In genomic region chr13:108855737-108856387, GRCh38 we compare ENCODE assay signal across 12 cellular contexts.
A peak's percentile ranks its signal among the peaks of the same experiment; 100 is the strongest.
DNase-seq lines count a peak whose midpoint lies in the region; ATAC-seq and TF ChIP-seq lines count a peak whose summit lies in the region.
"Had no signal": no experiment of that assay in that cellular context is flagged by ENCODE, and none has a peak within 500 bp of the region (broad histone marks: within the 10 kb centered on the region; RNA-seq: fewer than 3 reads in every experiment).

No MANE protein-coding gene starts in this region.

- no peak overlapping the region for H3K4me3 ChIP-seq in dorsolateral prefrontal cortex
- H3K4me3 ChIP-seq: lower lobe of right lung had no signal

- H3K27me3 ChIP-seq in dorsolateral prefrontal cortex, result peaks cover 0 to 6% (median 0%) of the 10 kb centered on the region in 45 donors

- POLR2A ChIA-PET in HEK293T (lab: Yijun Ruan, JAX), result no interaction called here

- DNase-seq in dorsolateral prefrontal cortex, result no peak
- no peak for DNase-seq in NCI-H187 treated with DMSO at 0.1 percent for 48 hours (lab: John Stamatoyannopoulos, UW)
- DNase-seq in cerebellar nuclear complex (lab: John Stamatoyannopoulos, UW), result no peak
- no peak for DNase-seq in HEK293T (ENCODE audit: extremely low spot score)
- DNase-seq: caudate nucleus, lower lobe of right lung, NCI-H2029, retina had no signal

- no peak for TF ChIP-seq CTCF in dorsolateral prefrontal cortex (IDR thresholded peaks at IDR 0.05 in 54 of 56, conservative IDR thresholded peaks at IDR 0.05 in 2 of 56; ENCODE audit: low read depth in 1 of 56, partially characterized antibody in 56 of 56)

- H3K27ac ChIP-seq in dorsolateral prefrontal cortex, result no peak overlapping the region
- H3K27ac ChIP-seq: lower lobe of right lung had no signal

- ATAC-seq in GM18499 (IDR thresholded peaks at IDR 0.05; ENCODE audit: insufficient read depth, unreplicated experiment), result peak; percentile 87
- ATAC-seq in GM19468 (IDR thresholded peaks at IDR 0.05; ENCODE audit: extremely low read depth, unreplicated experiment), result peak; percentile 71
- ATAC-seq in HG02885 (IDR thresholded peaks at IDR 0.05; ENCODE audit: poor library complexity, unreplicated experiment), result peak; percentile 97
- ATAC-seq in HG03575 (IDR thresholded peaks at IDR 0.05; ENCODE audit: extremely low read depth, insufficient number of reproducible peaks, low FRiP score, unreplicated experiment), result peak; percentile 52
- ATAC-seq: lower lobe of right lung had no signal

- intact Hi-C loops in dorsolateral prefrontal cortex (cut with DNase I), result no loop called here

- CTCF ChIA-PET in HEK293T (lab: Yijun Ruan, JAX), result no interaction called here

TF ChIP-seq in HEK293T, 16 proteins besides CTCF, POLR2A, EP300 and RAD21:
- TF ChIP-seq ELF4 (IDR thresholded peaks at IDR 0.05), result no peak
- no peak for TF ChIP-seq ZNF384 (IDR thresholded peaks at IDR 0.05)
- TF ChIP-seq NFRKB (IDR thresholded peaks at IDR 0.05), result no peak
- no peak for TF ChIP-seq SUZ12 (IDR thresholded peaks at IDR 0.05)
- no peak for TF ChIP-seq FOXM1 (IDR thresholded peaks at IDR 0.05; ENCODE audit: borderline replicate concordance)
- TF ChIP-seq ARNT (IDR thresholded peaks at IDR 0.05), result no peak
- no peak for TF ChIP-seq LEF1 (IDR thresholded peaks at IDR 0.05; ENCODE audit: borderline replicate concordance)
- no peak for TF ChIP-seq PKNOX1 (IDR thresholded peaks at IDR 0.05)
- TF ChIP-seq TARDBP (IDR thresholded peaks at IDR 0.05), result no peak
- no peak for TF ChIP-seq FOXK2 (IDR thresholded peaks at IDR 0.05)
- no peak for TF ChIP-seq CTBP1 (IDR thresholded peaks at IDR 0.05; ENCODE audit: borderline replicate concordance)
- no peak for TF ChIP-seq HDGF (IDR thresholded peaks at IDR 0.05; ENCODE audit: borderline replicate concordance)
- no peak for TF ChIP-seq BHLHE40 (IDR thresholded peaks at IDR 0.05; ENCODE audit: borderline replicate concordance)
- TF ChIP-seq FOXA1 (IDR thresholded peaks at IDR 0.05), result no peak
- TF ChIP-seq SP1 (IDR thresholded peaks at IDR 0.05), result no peak
- no peak for TF ChIP-seq L3MBTL2 (conservative IDR thresholded peaks at IDR 0.05)
